Comparison of ENCODE assay signal across 11 cellular contexts in genomic region chr9:132912131-132912530, GRCh38. TPM values are rescaled to one million over a fixed set of nuclear protein-coding genes. Genes with fewer than 3 reads are reported as not detected.
"Had no signal": no experiment of that assay in that cellular context is flagged by ENCODE, and none has a peak within 500 bp of the region (broad histone marks: within the 10 kb centered on the region; RNA-seq: fewer than 3 reads in every experiment).

No MANE protein-coding gene starts in this region.

- H3K27ac ChIP-seq: HL-60, KMS-11 had no signal

- H3K9me3 Mint-ChIP-seq: IgD-negative memory B cell had no signal

- H3K9ac ChIP-seq: KMS-11 had no signal

- ATAC-seq: HepG2, K562 had no signal

- FAIRE-seq: HepG2, HTR-8/SVneo, K562 had no signal

- DNase-seq: IMR-90, KBM-7, KG1 had no signal

- H3K27ac Mint-ChIP-seq: IgD-negative memory B cell had no signal

- H3K4me3 ChIP-seq: K562 had no signal

- H3K4me2 ChIP-seq: KMS-11 had no signal

- H3K27me3 Mint-ChIP-seq: IgD-negative memory B cell had no signal

- H3K4me1 Mint-ChIP-seq: IgD-negative memory B cell had no signal

RNA-seq across cellular contexts. Expression of gene AK8, which starts 34.0 kb away (rescaled TPM):
- total RNA-seq: HepG2, HT-29, HT1080, K562 had no signal
